In genomic region chr12:3213768-3214167, GRCh38 we compare ENCODE assay signal across 24 cellular contexts.
"Had no signal": no experiment of that assay in that cellular context is flagged by ENCODE, and none has a peak within 500 bp of the region (broad histone marks: within the 10 kb centered on the region; RNA-seq: fewer than 3 reads in every experiment).

No MANE protein-coding gene starts in this region.

- H3K27ac ChIP-seq: foreskin keratinocyte, pancreas, right lobe of liver, stomach, suprapubic skin, uterus had no signal

- H3K27me3 ChIP-seq: foreskin keratinocyte, pancreas, right lobe of liver, stomach, suprapubic skin, uterus had no signal

- H3K27me3 Mint-ChIP-seq: activated CD4-positive, alpha-beta memory T cell treated with anti-CD3 and anti-CD28 coated beads, Interleukin-2, amount 10 ng/mL, durations not matched to agents 7 days and 5 days had no signal

- H3K36me3 Mint-ChIP-seq: activated naive CD8-positive, alpha-beta T cell treated with anti-CD3 and anti-CD28 coated beads, Interleukin-2, amount 10 ng/mL, durations not matched to agents 7 days and 5 days; naive thymus-derived CD4-positive, alpha-beta T cell; stimulated activated memory B cell treated with anti-CD40 and anti-IgM and Interleukin-4, amounts not matched to agents 10 μg/mL and 1 μg/mL and 100 μg/mL, for 72 hours had no signal

- H3K4me3 ChIP-seq: lung, pancreas, right lobe of liver, skin epidermis, stomach, suprapubic skin, uterus had no signal

- H3K4me1 Mint-ChIP-seq: activated CD4-positive, alpha-beta memory T cell treated with anti-CD3 and anti-CD28 coated beads, Interleukin-2, amount 10 ng/mL, durations not matched to agents 7 days and 5 days; activated naive CD8-positive, alpha-beta T cell treated with anti-CD3 and anti-CD28 coated beads, Interleukin-2, amount 10 ng/mL, durations not matched to agents 7 days and 5 days; naive thymus-derived CD4-positive, alpha-beta T cell had no signal

- H3K4me1 ChIP-seq: pancreas had no signal

- H3K27ac Mint-ChIP-seq: activated CD4-positive, alpha-beta memory T cell treated with anti-CD3 and anti-CD28 coated beads, Interleukin-2, amount 10 ng/mL, durations not matched to agents 7 days and 5 days; activated naive CD4-positive, alpha-beta T cell treated with anti-CD3 and anti-CD28 coated beads for 36 hours; activated naive CD8-positive, alpha-beta T cell treated with anti-CD3 and anti-CD28 coated beads, Interleukin-2, amount 10 ng/mL, durations not matched to agents 7 days and 5 days; activated T-cell treated with anti-CD3 and anti-CD28 coated beads, Interleukin-2, amount 50 U/mL, for 72 hours; dendritic cell treated with granulocyte-macrophage colony-stimulating factor and Interleukin-4, amounts not matched to agents 40 ng/mL and 50 ng/mL, for 4 days; naive thymus-derived CD4-positive, alpha-beta T cell; stimulated activated memory B cell treated with anti-CD40 and anti-IgM and Interleukin-4, amounts not matched to agents 10 μg/mL and 1 μg/mL and 100 μg/mL, for 72 hours had no signal

- H3K9me3 Mint-ChIP-seq: activated CD4-positive, alpha-beta memory T cell treated with anti-CD3 and anti-CD28 coated beads, Interleukin-2, amount 10 ng/mL, durations not matched to agents 7 days and 5 days; activated naive CD4-positive, alpha-beta T cell treated with anti-CD3 and anti-CD28 coated beads for 36 hours; activated naive CD8-positive, alpha-beta T cell treated with anti-CD3 and anti-CD28 coated beads, Interleukin-2, amount 10 ng/mL, durations not matched to agents 7 days and 5 days; activated T-cell treated with anti-CD3 and anti-CD28 coated beads, Interleukin-2, amount 50 U/mL, for 72 hours; dendritic cell treated with granulocyte-macrophage colony-stimulating factor and Interleukin-4, amounts not matched to agents 40 ng/mL and 50 ng/mL, for 4 days; naive thymus-derived CD4-positive, alpha-beta T cell; stimulated activated memory B cell treated with anti-CD40 and anti-IgM and Interleukin-4, amounts not matched to agents 10 μg/mL and 1 μg/mL and 100 μg/mL, for 72 hours had no signal

- DNase-seq: activated CD4-positive, alpha-beta memory T cell treated with anti-CD3 and anti-CD28 coated beads, Interleukin-2, amount 10 ng/mL, durations not matched to agents 7 days and 5 days; activated CD4-positive, alpha-beta T cell treated with anti-CD3 and anti-CD28 coated beads for 48 hours; activated CD4-positive, CD25-positive, alpha-beta regulatory T cell; activated effector memory CD4-positive, alpha-beta T cell treated with Interleukin-2 at 50 U/mL for 16 hours; activated naive CD4-positive, alpha-beta T cell treated with anti-CD3 and anti-CD28 coated beads for 36 hours; activated naive CD8-positive, alpha-beta T cell treated with anti-CD3 and anti-CD28 coated beads, Interleukin-2, amount 10 ng/mL, durations not matched to agents 7 days and 5 days; activated T-cell treated with anti-CD3 and anti-CD28 coated beads, Interleukin-2, amount 50 U/mL, for 72 hours; amniotic stem cell; effector CD4-positive, alpha-beta T cell; foreskin keratinocyte; left colon; naive thymus-derived CD4-positive, alpha-beta T cell; pancreas; right lobe of liver; stimulated activated CD4-positive, alpha-beta T cell treated with anti-CD3 and anti-CD28 coated beads, Interleukin-2, amount 100 ng/mL, for 24 hours; stomach; T-helper 9 cell; trophoblast cell; uterus had no signal

- H3K36me3 ChIP-seq: pancreas, suprapubic skin, uterus had no signal

- ATAC-seq: activated T-cell treated with anti-CD3 and anti-CD28 coated beads, Interleukin-2, amount 50 U/mL, for 72 hours; foreskin keratinocyte; left colon; naive thymus-derived CD4-positive, alpha-beta T cell; pancreas; right lobe of liver had no signal

- H3K4me3 Mint-ChIP-seq: activated CD4-positive, alpha-beta memory T cell treated with anti-CD3 and anti-CD28 coated beads, Interleukin-2, amount 10 ng/mL, durations not matched to agents 7 days and 5 days; activated naive CD4-positive, alpha-beta T cell treated with anti-CD3 and anti-CD28 coated beads for 36 hours; activated naive CD8-positive, alpha-beta T cell treated with anti-CD3 and anti-CD28 coated beads, Interleukin-2, amount 10 ng/mL, durations not matched to agents 7 days and 5 days; activated T-cell treated with anti-CD3 and anti-CD28 coated beads, Interleukin-2, amount 50 U/mL, for 72 hours; dendritic cell treated with granulocyte-macrophage colony-stimulating factor and Interleukin-4, amounts not matched to agents 40 ng/mL and 50 ng/mL, for 4 days; naive thymus-derived CD4-positive, alpha-beta T cell; stimulated activated memory B cell treated with anti-CD40 and anti-IgM and Interleukin-4, amounts not matched to agents 10 μg/mL and 1 μg/mL and 100 μg/mL, for 72 hours had no signal

- H3K9me3 ChIP-seq: pancreas, right lobe of liver, stomach, suprapubic skin, uterus had no signal
